Comparison of ENCODE assay signal across 3 cellular contexts in the genomic region with DNA sequence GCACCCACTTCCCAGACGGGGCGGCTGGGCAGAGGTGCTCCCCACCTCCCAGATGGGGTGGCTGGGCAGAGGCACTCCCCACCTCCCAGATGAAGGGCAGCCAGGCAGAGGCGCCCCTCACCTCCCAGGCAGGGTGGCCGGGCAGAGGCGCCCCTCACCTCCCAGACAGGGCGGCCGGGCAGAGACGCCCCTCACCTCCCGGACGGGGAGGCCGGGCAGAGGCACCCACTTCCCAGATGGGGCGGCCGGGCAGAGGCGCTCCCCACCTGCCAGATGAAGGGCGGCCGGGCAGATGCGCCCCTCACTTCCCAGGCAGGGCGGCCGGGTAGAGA.
"Had no signal": no experiment of that assay in that cellular context is flagged by ENCODE, and none has a peak within 500 bp of the region (broad histone marks: within the 10 kb centered on the region; RNA-seq: fewer than 3 reads in every experiment).

No MANE protein-coding gene starts in this region.

- DNase-seq: GDM1, GF-D8 had no signal

- H3K4me3 ChIP-seq: GM12878 had no signal

- ATAC-seq: GM12878 had no signal
